In the genomic region with DNA sequence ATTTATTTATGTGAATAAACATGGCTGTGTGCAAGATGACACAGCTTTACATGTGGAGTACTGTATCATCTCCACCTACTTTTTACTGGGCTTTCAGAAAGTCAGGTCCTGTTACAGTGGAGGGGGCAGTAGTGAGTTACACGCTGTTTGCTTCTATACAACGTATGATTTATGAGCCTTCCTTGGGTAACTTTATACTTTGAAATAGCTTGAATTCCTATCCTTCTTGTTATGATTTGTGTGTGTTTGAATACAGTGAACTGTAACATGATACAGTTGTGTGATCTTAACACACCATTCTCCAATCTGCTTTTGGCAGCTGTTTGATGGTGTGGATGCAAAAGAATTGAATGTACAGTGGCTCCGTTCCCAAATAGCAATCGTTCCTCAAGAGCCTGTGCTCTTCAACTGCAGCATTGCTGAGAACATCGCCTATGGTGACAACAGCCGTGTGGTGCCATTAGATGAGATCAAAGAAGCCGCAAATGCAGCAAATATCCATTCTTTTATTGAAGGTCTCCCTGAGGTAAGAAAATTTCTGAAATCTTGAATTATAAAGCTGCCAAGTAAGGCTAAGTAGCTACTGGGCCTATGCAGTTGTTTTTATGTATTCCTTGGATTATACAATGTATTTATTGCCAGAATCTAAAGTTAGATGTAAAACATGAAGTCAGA, we compare ENCODE assay signal across 10 cellular contexts. TPM values are rescaled to one million over a fixed set of nuclear protein-coding genes. Genes with fewer than 3 reads are reported as not detected.
DNase-seq lines count a peak whose midpoint lies in the region; ATAC-seq and TF ChIP-seq lines count a peak whose summit lies in the region.
"Had no signal": no experiment of that assay in that cellular context is flagged by ENCODE, and none has a peak within 500 bp of the region (broad histone marks: within the 10 kb centered on the region; RNA-seq: fewer than 3 reads in every experiment).

No MANE protein-coding gene starts in this region.

- intact Hi-C loops in adrenal gland (cut with DNase I): no loop called here

- peak; percentile 74 for ATAC-seq in SK-N-SH treated with all-trans-retinoic acid at 6 μM for 48 hours
- ATAC-seq in GM21737 (IDR thresholded peaks at IDR 0.05; ENCODE audit: unreplicated experiment): no peak

- TF ChIP-seq POLR2A in adrenal gland (IDR thresholded peaks at IDR 0.05): no peak

- TF ChIP-seq CTCF in progenitor cell of endocrine pancreas (IDR thresholded peaks at IDR 0.05; ENCODE audit: unreplicated experiment) (peak; percentile 27), adrenal gland (IDR thresholded peaks at IDR 0.05) (no peak)

- H3K27me3 Mint-ChIP-seq in progenitor cell of endocrine pancreas: no peaks in the 10 kb centered on the region

- peaks cover 5% of the 10 kb centered on the region; the same call in 1 of the 2 replicates for H3K4me1 ChIP-seq in HAP-1
- no peaks in the 10 kb centered on the region for H3K4me1 ChIP-seq in adrenal gland (replicated peaks in 1 of 2)

- H3K27ac ChIP-seq in adrenal gland: no peak overlapping the region

- H3K27me3 ChIP-seq in HAP-1 (ENCODE audit: low read depth): no peaks in the 10 kb centered on the region
- no peaks in the 10 kb centered on the region for H3K27me3 ChIP-seq in adrenal gland

- in situ Hi-C loops in HAP-1 (cut with MboI; ENCODE audit: low sequenced_read_pairs): no loop called here

- peak; percentile 40 to 67 for DNase-seq in HAP-1 (ENCODE audit: low spot score in 2 of 2)
- peak; percentile 69 for DNase-seq in NCI-H187 treated with DMSO at 0.1 percent for 48 hours (lab: John Stamatoyannopoulos, UW)
- DNase-seq in progenitor cell of endocrine pancreas (ENCODE audit: low spot score, unreplicated experiment): no peak
- no peak for DNase-seq in adrenal gland
- no peak for DNase-seq in NOMO-1 (lab: John Stamatoyannopoulos, UW; ENCODE audit: unreplicated experiment in 2 of 2)
- DNase-seq: activated CD8-positive, alpha-beta memory T cell treated with anti-CD3 and anti-CD28 coated beads, Interleukin-2, amount 50 U/mL, for 48 hours; GF-D8; head of caudate nucleus had no signal

- H3K36me3 Mint-ChIP-seq in progenitor cell of endocrine pancreas (ENCODE audit: insufficient read depth): no peaks in the 10 kb centered on the region

- H3K9me3 Mint-ChIP-seq in progenitor cell of endocrine pancreas (ENCODE audit: low read depth): no peaks in the 10 kb centered on the region

- H3K4me1 Mint-ChIP-seq in progenitor cell of endocrine pancreas (ENCODE audit: low read depth): peaks cover 4% of the 10 kb centered on the region

- H3K36me3 ChIP-seq in HAP-1 (replicated peaks) (no peaks in the 10 kb centered on the region), adrenal gland (replicated peaks in 1 of 2) (no peaks in the 10 kb centered on the region)

- no peak overlapping the region for H3K4me3 Mint-ChIP-seq in progenitor cell of endocrine pancreas (ENCODE audit: low read depth)

- WGBS in adrenal gland, 4 donors: 44 to 55% (median 50%) methylated on average over 7 of the region's 7 CpGs

- H3K27ac Mint-ChIP-seq in progenitor cell of endocrine pancreas: no peak overlapping the region

- H3K9me3 ChIP-seq in HAP-1 (no peaks in the 10 kb centered on the region), adrenal gland (replicated peaks in 1 of 3) (no peaks in the 10 kb centered on the region)

- H3K4me3 ChIP-seq in HAP-1 (no peak overlapping the region), adrenal gland (no peak overlapping the region)

TF ChIP-seq in SK-N-SH treated with all-trans-retinoic acid at 6 μM for 48 hours, 23 proteins besides CTCF, POLR2A, EP300 and RAD21:
- TF ChIP-seq TSHZ2 (CRISPR knock-in tag; IDR thresholded peaks at IDR 0.05): no peak
- no peak for TF ChIP-seq ZNF8 (CRISPR knock-in tag; IDR thresholded peaks at IDR 0.05)
- no peak for TF ChIP-seq POU6F1 (CRISPR knock-in tag; IDR thresholded peaks at IDR 0.05; ENCODE audit: borderline replicate concordance, low read depth)
- TF ChIP-seq ZFP3 (CRISPR knock-in tag; IDR thresholded peaks at IDR 0.05): no peak
- TF ChIP-seq CSDC2 (CRISPR knock-in tag; IDR thresholded peaks at IDR 0.05): no peak
- TF ChIP-seq ARNTL (CRISPR knock-in tag; IDR thresholded peaks at IDR 0.05; ENCODE audit: borderline replicate concordance, low read depth): no peak
- TF ChIP-seq CREB5 (CRISPR knock-in tag; IDR thresholded peaks at IDR 0.05; ENCODE audit: low read depth): no peak
- no peak for TF ChIP-seq ZC3H10 (CRISPR knock-in tag; IDR thresholded peaks at IDR 0.05)
- no peak for TF ChIP-seq ZNF565 (CRISPR knock-in tag; conservative IDR thresholded peaks at IDR 0.05; ENCODE audit: low read depth)
- TF ChIP-seq SNAI2 (CRISPR knock-in tag; IDR thresholded peaks at IDR 0.05): no peak

RNA-seq across cellular contexts. Expression of gene SP8, which starts 41.6 kb away (rescaled TPM):
- total RNA-seq in progenitor cell of endocrine pancreas: 1.1 and 2.1 TPM in 2 replicates
- total RNA-seq in adrenal gland: not detected
- not detected for polyA plus RNA-seq in adrenal gland

Comparison
In these comparisons a context has a peak if more than half of its experiments do, and no peak if none do; other contexts are left out.
1. DNase-seq: peak in HAP-1 (2 of 2) and NCI-H187 treated with DMSO at 0.1 percent for 48 hours (single experiment); none in progenitor cell of endocrine pancreas (single experiment), adrenal gland (0 of 7) and NOMO-1 (0 of 2).